ENCODE assay signal across 9 cellular contexts in genomic region chr16:89573826-89574680, GRCh38. TPM values are rescaled to one million over a fixed set of nuclear protein-coding genes. Genes with fewer than 3 reads are reported as not detected.
DNase-seq lines count a peak whose midpoint lies in the region; ATAC-seq and TF ChIP-seq lines count a peak whose summit lies in the region.
"Had no signal": no experiment of that assay in that cellular context is flagged by ENCODE, and none has a peak within 500 bp of the region (broad histone marks: within the 10 kb centered on the region; RNA-seq: fewer than 3 reads in every experiment).

No MANE protein-coding gene starts in this region.

- H3K4me3 ChIP-seq in HUES64 (ENCODE audit: low read length), result peak overlapping the region; percentile 66

- no peaks in the 10 kb centered on the region for H3K9me3 Mint-ChIP-seq in central memory CD8-positive, alpha-beta T cell
- peaks cover 15% of the 10 kb centered on the region for H3K9me3 Mint-ChIP-seq in nephron progenitor cell

- peak overlapping the region; percentile 25 for H3K4me3 Mint-ChIP-seq in central memory CD8-positive, alpha-beta T cell
- H3K4me3 Mint-ChIP-seq in nephron progenitor cell, result peak overlapping the region; percentile 25

- peaks cover 8% of the 10 kb centered on the region for H3K4me1 Mint-ChIP-seq in central memory CD8-positive, alpha-beta T cell
- H3K4me1 Mint-ChIP-seq in nephron progenitor cell, result peaks cover 26% of the 10 kb centered on the region

- DNase-seq in central memory CD8-positive, alpha-beta T cell (ENCODE audit: low spot score in 2 of 2), result no peak
- no peak for DNase-seq in nephron progenitor cell
- no peak for DNase-seq in DMS114 treated with DMSO at 0.1 percent for 48 hours (lab: John Stamatoyannopoulos, UW; ENCODE audit: unreplicated experiment)
- no peak for DNase-seq in nucleus accumbens (lab: John Stamatoyannopoulos, UW)
- DNase-seq in activated CD4-positive, alpha-beta T cell treated with anti-CD3 and anti-CD28 coated beads, Interleukin-2, amount 50 U/mL, for 48 hours, result no peak

- peaks cover 37% of the 10 kb centered on the region for H3K27me3 ChIP-seq in HUES64 (ENCODE audit: insufficient read depth, low read length)

- H3K36me3 Mint-ChIP-seq in central memory CD8-positive, alpha-beta T cell (ENCODE audit: insufficient read depth), result peaks cover 10% of the 10 kb centered on the region
- H3K36me3 Mint-ChIP-seq in nephron progenitor cell (ENCODE audit: low read depth), result no peaks in the 10 kb centered on the region

- H3K27ac ChIP-seq in HUES64 (ENCODE audit: low read depth, low read length), result no peak overlapping the region
- H3K27ac ChIP-seq: prostate gland had no signal

- TF ChIP-seq CTCF in nephron progenitor cell (IDR thresholded peaks at IDR 0.05), result no peak

- H3K27me3 Mint-ChIP-seq in central memory CD8-positive, alpha-beta T cell, result peaks cover 26% of the 10 kb centered on the region
- H3K27me3 Mint-ChIP-seq in nephron progenitor cell (ENCODE audit: low read depth, poor library complexity), result peaks cover 38% of the 10 kb centered on the region

- peaks cover 10% of the 10 kb centered on the region; the same call in 1 of the 2 replicates for H3K4me1 ChIP-seq in ES-I3 (ENCODE audit: insufficient read depth, low read length)
- peaks cover 7% of the 10 kb centered on the region; the same call in 1 of the 2 replicates for H3K4me1 ChIP-seq in HUES64 (ENCODE audit: insufficient read depth, low read length)

- H3K36me3 ChIP-seq in ES-I3 (ENCODE audit: insufficient read depth, low read length) (0 out of 2 replicates have a peak, but pooled peaks cover under 1% of the 10 kb centered on the region), HUES64 (ENCODE audit: insufficient read depth, low read length) (no peaks in the 10 kb centered on the region)
- H3K36me3 ChIP-seq: prostate gland had no signal

- no peak overlapping the region for H3K27ac Mint-ChIP-seq in central memory CD8-positive, alpha-beta T cell (ENCODE audit: low read depth)
- H3K27ac Mint-ChIP-seq in nephron progenitor cell, result no peak overlapping the region

- WGBS in HUES64, result 67% methylated on average over 31 of the region's 31 CpGs

- H3K9ac ChIP-seq in ES-I3 (ENCODE audit: low read depth, low read length) (peak overlapping the region; percentile 68), HUES64 (ENCODE audit: low read depth, low read length) (peak overlapping the region; percentile 51; the same call in 1 of the 2 replicates)

- ATAC-seq in central memory CD8-positive, alpha-beta T cell (replicated peaks; ENCODE audit: extremely low read depth, poor library complexity, severe bottlenecking), result no peak
- no peak for ATAC-seq in GM19351 (IDR thresholded peaks at IDR 0.05; ENCODE audit: unreplicated experiment)

- H3K9me3 ChIP-seq in ES-I3 (ENCODE audit: control insufficient read depth, insufficient read depth, low read length) (no peaks in the 10 kb centered on the region), HUES64 (ENCODE audit: insufficient read depth, low read depth, low read length) (no peaks in the 10 kb centered on the region)
- H3K9me3 ChIP-seq: prostate gland had no signal

RNA-seq across cellular contexts. Expression of gene CPNE7, which starts 1.5 kb away (rescaled TPM):
- 3.0 TPM for polyA plus RNA-seq in HUES64 (2013, experiment 1 of 2)
- 2.9 TPM for polyA plus RNA-seq in HUES64 (2013, experiment 2 of 2)

RNA-seq across cellular contexts. Expression of gene RPL13, which starts 13.6 kb away (rescaled TPM):
- polyA plus RNA-seq in HUES64 (2013, experiment 1 of 2), result 2,187 TPM
- 2,411 TPM for polyA plus RNA-seq in HUES64 (2013, experiment 2 of 2)

RNA-seq across cellular contexts. Expression of gene DPEP1, which starts 39.4 kb away (rescaled TPM):
- polyA plus RNA-seq in HUES64 (2013, experiment 1 of 2), result 1.4 TPM
- 1.3 TPM for polyA plus RNA-seq in HUES64 (2013, experiment 2 of 2)
